In genomic region chr11:35632301-35632700, GRCh38 we compare ENCODE assay signal across 20 cellular contexts. TPM values are rescaled to one million over a fixed set of nuclear protein-coding genes. Genes with fewer than 3 reads are reported as not detected.
A peak's percentile ranks its signal among the peaks of the same experiment; 100 is the strongest.
DNase-seq lines count a peak whose midpoint lies in the region; ATAC-seq and TF ChIP-seq lines count a peak whose summit lies in the region.
"Had no signal": no experiment of that assay in that cellular context is flagged by ENCODE, and none has a peak within 500 bp of the region (broad histone marks: within the 10 kb centered on the region; RNA-seq: fewer than 3 reads in every experiment).

No MANE protein-coding gene starts in this region.

- CTCF ChIA-PET in T-cell (lab: Charles Lee) (no interaction called here), Caco-2 (lab: Charles Lee) (no interaction called here)

- ATAC-seq in T-cell (replicated peaks in 1 of 4), result no peak
- ATAC-seq: stimulated activated naive CD8-positive, alpha-beta T cell treated with anti-CD3 and anti-CD28 coated beads, Interleukin-15, Interleukin-2, amounts not matched to agents 100 U/mL and 50 U/mL, for 24 hours; upper lobe of right lung had no signal

- H3K4me1 ChIP-seq in SJSA1 (replicated peaks) (peaks cover 35% of the 10 kb centered on the region), Caco-2 (peaks cover 20% of the 10 kb centered on the region)
- H3K4me1 ChIP-seq: left ventricle myocardium inferior, parathyroid adenoma, upper lobe of right lung had no signal

- no peaks in the 10 kb centered on the region for H3K9me3 Mint-ChIP-seq in T-cell
- no peaks in the 10 kb centered on the region for H3K9me3 Mint-ChIP-seq in Caco-2 (ENCODE audit: unreplicated experiment)
- H3K9me3 Mint-ChIP-seq: activated CD4-positive, alpha-beta T cell treated with anti-CD3 and anti-CD28 coated beads, Interleukin-2, amount 10 ng/mL, durations not matched to agents 24 days and 14 days; activated naive CD4-positive, alpha-beta T cell treated with anti-CD3 and anti-CD28 coated beads, Interleukin-2, amount 50 U/mL, for 24 hours had no signal

- H3K36me3 Mint-ChIP-seq in T-cell, result no peaks in the 10 kb centered on the region
- no peaks in the 10 kb centered on the region for H3K36me3 Mint-ChIP-seq in Caco-2 (ENCODE audit: insufficient read depth, unreplicated experiment)
- H3K36me3 Mint-ChIP-seq: activated naive CD4-positive, alpha-beta T cell treated with anti-CD3 and anti-CD28 coated beads, Interleukin-2, amount 50 U/mL, for 24 hours had no signal

- BruUV-seq in Caco-2 (replicated peaks; lab: Mats Ljungman, UMichigan), result no TSS peak

- H3K9me3 ChIP-seq in SJSA1 (replicated peaks), result no peaks in the 10 kb centered on the region
- no peaks in the 10 kb centered on the region for H3K9me3 ChIP-seq in Caco-2
- H3K9me3 ChIP-seq: left ventricle myocardium inferior, upper lobe of right lung had no signal

- intact Hi-C loops in Caco-2 (cut with micrococcal nuclease; ENCODE audit: unreplicated experiment), result no loop called here

- 0 out of 2 replicates have a peak overlapping the region, but pooled peaks have one; percentile 8 for H3K27ac ChIP-seq in SJSA1
- H3K27ac ChIP-seq: left ventricle myocardium inferior, parathyroid adenoma, upper lobe of right lung had no signal

- H3K4me3 Mint-ChIP-seq in T-cell (no peak overlapping the region), Caco-2 (ENCODE audit: unreplicated experiment) (no peak overlapping the region)
- H3K4me3 Mint-ChIP-seq: activated CD4-positive, alpha-beta T cell treated with anti-CD3 and anti-CD28 coated beads, Interleukin-2, amount 10 ng/mL, durations not matched to agents 24 days and 14 days; activated naive CD4-positive, alpha-beta T cell treated with anti-CD3 and anti-CD28 coated beads, Interleukin-2, amount 50 U/mL, for 24 hours; B cell had no signal

- H3K27me3 Mint-ChIP-seq in T-cell (peaks cover 46 to 55% of the 10 kb centered on the region in 2 donors), Caco-2 (ENCODE audit: insufficient read depth, unreplicated experiment) (no peaks in the 10 kb centered on the region)

- POLR2A ChIA-PET in T-cell (lab: Charles Lee), result no interaction called here
- POLR2A ChIA-PET in Caco-2 (lab: Charles Lee), result no interaction called here

- no peaks in the 10 kb centered on the region for H3K27me3 ChIP-seq in SJSA1 (replicated peaks)
- no peaks in the 10 kb centered on the region for H3K27me3 ChIP-seq in Caco-2 (replicated peaks; ENCODE audit: control insufficient read depth, insufficient read depth, low read length)
- H3K27me3 ChIP-seq: upper lobe of right lung had no signal

- DNase-seq in AG08395 (ENCODE audit: low spot score) (peak; percentile 41), HCEC 1CT (peak; percentile 49), SJSA1 (ENCODE audit: low read depth in 1 of 2, low spot score in 2 of 2) (peak in 1 of 2 experiments; percentile 42), foreskin fibroblast (peak; percentile 61 to 74), Ammon's horn (ENCODE audit: low spot score) (no peak), RPMI8226 (no peak), T-cell (no peak), Caco-2 (no peak)
- DNase-seq: activated CD4-positive, alpha-beta T cell treated with anti-CD3 and anti-CD28 coated beads, Interleukin-2, amount 10 ng/mL, durations not matched to agents 24 days and 14 days; foreskin melanocyte; left ventricle myocardium inferior; MV-4-11; NCI-H2107; SIG-M5; stimulated activated CD4-positive, alpha-beta T cell treated with anti-CD3 and anti-CD28 coated beads, Interleukin-12 subunit alpha, Interleukin-12 subunit beta, amount 100 ng/mL, for 4 hours; stimulated activated naive CD8-positive, alpha-beta T cell treated with anti-CD3 and anti-CD28 coated beads, Interleukin-15, Interleukin-2, amounts not matched to agents 100 U/mL and 50 U/mL, for 24 hours; upper lobe of right lung had no signal

- no peak overlapping the region for H3K4me3 ChIP-seq in SJSA1
- H3K4me3 ChIP-seq in foreskin fibroblast (ENCODE audit: low read depth in 1 of 2, low read length in 2 of 2), result no peak overlapping the region
- H3K4me3 ChIP-seq in Caco-2 (ENCODE audit: low read depth, low read length), result no peak overlapping the region
- H3K4me3 ChIP-seq: left ventricle myocardium inferior, upper lobe of right lung had no signal

- TF ChIP-seq CTCF in foreskin fibroblast (IDR thresholded peaks at IDR 0.05; ENCODE audit: low read depth, low read length), result no peak
- no peak for TF ChIP-seq CTCF in Caco-2 (IDR thresholded peaks at IDR 0.05; ENCODE audit: insufficient read depth in 1 of 2, low read depth in 1 of 2, low read length in 1 of 2, severe bottlenecking in 1 of 2, unreplicated experiment in 1 of 2)

- H3K36me3 ChIP-seq in SJSA1, result no peaks in the 10 kb centered on the region
- no peaks in the 10 kb centered on the region for H3K36me3 ChIP-seq in Caco-2 (ENCODE audit: control insufficient read depth, insufficient read depth, low read length)
- H3K36me3 ChIP-seq: left ventricle myocardium inferior, upper lobe of right lung had no signal

- H3K4me1 Mint-ChIP-seq in T-cell, result no peaks in the 10 kb centered on the region
- H3K4me1 Mint-ChIP-seq in Caco-2 (ENCODE audit: low read depth, unreplicated experiment), result peaks cover 13% of the 10 kb centered on the region
- H3K4me1 Mint-ChIP-seq: activated CD4-positive, alpha-beta T cell treated with anti-CD3 and anti-CD28 coated beads, Interleukin-2, amount 10 ng/mL, durations not matched to agents 24 days and 14 days; activated naive CD4-positive, alpha-beta T cell treated with anti-CD3 and anti-CD28 coated beads, Interleukin-2, amount 50 U/mL, for 24 hours; B cell had no signal

- H3K27ac Mint-ChIP-seq in T-cell (no peak overlapping the region), Caco-2 (ENCODE audit: unreplicated experiment) (no peak overlapping the region)
- H3K27ac Mint-ChIP-seq: activated CD4-positive, alpha-beta T cell treated with anti-CD3 and anti-CD28 coated beads, Interleukin-2, amount 10 ng/mL, durations not matched to agents 24 days and 14 days; activated naive CD4-positive, alpha-beta T cell treated with anti-CD3 and anti-CD28 coated beads, Interleukin-2, amount 50 U/mL, for 24 hours; B cell had no signal

RNA-seq across cellular contexts. Expression of gene FJX1, which starts 14.0 kb away (rescaled TPM):
- 26.2 and 31.7 TPM in 2 replicates for total RNA-seq in SJSA1 (2014; rRNA removed; shearing (Covaris generic))
- total RNA-seq in T-cell (under 1 TPM in 1 of 5 donors, not detected in 4; 0.23 TPM), Caco-2 (2022) (12.0 and 14.4 TPM in 2 replicates)
- total RNA-seq: B cell had no signal

RNA-seq across cellular contexts. Expression of gene TRIM44, which starts 30.3 kb away (rescaled TPM):
- 48.7 and 64.5 TPM in 2 replicates for total RNA-seq in SJSA1 (2014; rRNA removed; shearing (Covaris generic))
- total RNA-seq in T-cell (10 to 100 TPM; 39.8 to 58.4 (median 51.7) TPM), Caco-2 (2022) (74.6 and 81.4 TPM in 2 replicates)

Comparison
In these comparisons a context has a peak if more than half of its experiments do, and no peak if none do; other contexts are left out.
1. DNase-seq: peak in AG08395 (single experiment), HCEC 1CT (single experiment) and foreskin fibroblast (2 of 2); none in Ammon's horn (single experiment), RPMI8226 (single experiment), T-cell (0 of 34) and Caco-2 (0 of 2).
2. RNA of gene FJX1, which starts 14.0 kb away (total RNA-seq): 26.2 to 31.7 TPM in SJSA1 and 12.0 to 14.4 TPM in Caco-2; 0.23 TPM in T-cell; every median in the first group is over 10 times any median in the second.